In the genomic region with DNA sequence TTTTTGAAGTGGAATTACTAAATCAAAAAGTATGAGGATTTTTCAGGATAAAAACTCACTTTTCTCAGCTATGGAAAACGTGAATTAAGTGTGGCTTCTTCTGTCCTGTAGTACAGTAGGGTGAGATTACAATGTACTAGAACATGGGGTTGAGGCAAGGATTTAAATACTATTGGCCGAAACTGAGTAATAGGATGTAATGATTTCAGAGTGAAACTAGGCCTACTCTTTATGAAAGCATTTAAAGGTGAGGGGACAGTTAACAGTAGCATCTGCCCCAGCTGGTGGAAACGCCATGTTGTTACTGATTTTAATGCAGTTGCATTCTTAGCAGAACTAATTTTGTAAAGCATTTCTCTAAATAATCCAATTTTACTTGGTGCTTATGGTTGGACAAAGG, we compare ENCODE assay signal across 29 cellular contexts.
"Had no signal": no experiment of that assay in that cellular context is flagged by ENCODE, and none has a peak within 500 bp of the region (broad histone marks: within the 10 kb centered on the region; RNA-seq: fewer than 3 reads in every experiment).

No MANE protein-coding gene starts in this region.

- H3K27me3 Mint-ChIP-seq: dendritic cell treated with granulocyte-macrophage colony-stimulating factor and Interleukin-4, amounts not matched to agents 40 ng/mL and 50 ng/mL, for 4 days; effector memory CD8-positive, alpha-beta T cell had no signal

- H3K9me3 Mint-ChIP-seq: dendritic cell treated with granulocyte-macrophage colony-stimulating factor and Interleukin-4, amounts not matched to agents 40 ng/mL and 50 ng/mL, for 4 days; endodermal cell had no signal

- H2AFZ ChIP-seq: hepatocyte had no signal

- H3K4me1 ChIP-seq: colonic mucosa, esophagus squamous epithelium, foreskin keratinocyte, gastrocnemius medialis, heart left ventricle, heart right ventricle had no signal

- H3K4me3 ChIP-seq: colonic mucosa, coronary artery, dorsolateral prefrontal cortex, esophagus muscularis mucosa, esophagus squamous epithelium, gastrocnemius medialis, gastroesophageal sphincter, heart left ventricle, heart right ventricle, hepatocyte had no signal

- H3K4me1 Mint-ChIP-seq: endodermal cell had no signal

- H3K27me3 ChIP-seq: colonic mucosa, dorsolateral prefrontal cortex, esophagus muscularis mucosa, esophagus squamous epithelium, gastrocnemius medialis, gastroesophageal sphincter, heart left ventricle, heart right ventricle, hepatocyte had no signal

- H3K27ac Mint-ChIP-seq: dendritic cell treated with granulocyte-macrophage colony-stimulating factor and Interleukin-4, amounts not matched to agents 40 ng/mL and 50 ng/mL, for 4 days; effector memory CD8-positive, alpha-beta T cell; endodermal cell had no signal

- H3K36me3 ChIP-seq: colonic mucosa, esophagus muscularis mucosa, esophagus squamous epithelium, gastrocnemius medialis, gastroesophageal sphincter, heart left ventricle, heart right ventricle had no signal

- FAIRE-seq: endometrium, endothelial cell of umbilical vein, frontal cortex had no signal

- ATAC-seq: effector memory CD8-positive, alpha-beta T cell; esophagus mucosa; foreskin keratinocyte; gastrocnemius medialis; gastroesophageal sphincter; heart left ventricle; heart right ventricle had no signal

- H3K79me2 ChIP-seq: hepatocyte had no signal

- H3K9me3 ChIP-seq: colonic mucosa, esophagus muscularis mucosa, esophagus squamous epithelium, gastrocnemius medialis, gastroesophageal sphincter, heart left ventricle, heart right ventricle had no signal

- H3K27ac ChIP-seq: colonic mucosa, coronary artery, dorsolateral prefrontal cortex, epithelial cell of prostate, esophagus muscularis mucosa, esophagus squamous epithelium, foreskin keratinocyte, gastrocnemius medialis, gastroesophageal sphincter, heart left ventricle, heart right ventricle, hepatocyte had no signal

- H3K4me2 ChIP-seq: hepatocyte had no signal

- DNase-seq: colonic mucosa; cortex of kidney; dermis blood vessel endothelial cell; dorsolateral prefrontal cortex; effector CD4-positive, alpha-beta T cell; effector CD8-positive, alpha-beta T cell; effector memory CD4-positive, alpha-beta T cell; effector memory CD8-positive, alpha-beta T cell; endodermal cell; erythroblast; esophagus squamous epithelium; foreskin fibroblast; foreskin keratinocyte; foreskin melanocyte; gastrocnemius medialis; glutamatergic neuron; head of caudate nucleus; heart left ventricle; heart right ventricle had no signal

- H3K4me3 Mint-ChIP-seq: dendritic cell treated with granulocyte-macrophage colony-stimulating factor and Interleukin-4, amounts not matched to agents 40 ng/mL and 50 ng/mL, for 4 days; effector memory CD8-positive, alpha-beta T cell; endodermal cell had no signal
